In genomic region chr22:29112680-29113079, GRCh38 we compare ENCODE assay signal across 17 cellular contexts. TPM values are rescaled to one million over a fixed set of nuclear protein-coding genes. Genes with fewer than 3 reads are reported as not detected.
DNase-seq lines count a peak whose midpoint lies in the region; ATAC-seq and TF ChIP-seq lines count a peak whose summit lies in the region.
"Had no signal": no experiment of that assay in that cellular context is flagged by ENCODE, and none has a peak within 500 bp of the region (broad histone marks: within the 10 kb centered on the region; RNA-seq: fewer than 3 reads in every experiment).

No MANE protein-coding gene starts in this region.

- H4K20me1 ChIP-seq in DND-41 (ENCODE audit: insufficient read depth, low read length): 0 out of 2 replicates have a peak, but pooled peaks cover 2% of the 10 kb centered on the region

- no peak for DNase-seq in DND-41
- DNase-seq in dorsolateral prefrontal cortex: no peak
- DNase-seq in nephron progenitor cell: no peak
- DNase-seq in stromal cell of bone marrow (ENCODE audit: low read depth): peak; percentile 39
- no peak for DNase-seq in activated gamma-delta T cell (lab: John Stamatoyannopoulos, UW)
- DNase-seq in GM19240 (ENCODE audit: insufficient read length, low spot score): no peak
- no peak for DNase-seq in NCI-H82 (lab: John Stamatoyannopoulos, UW)
- DNase-seq: CD4-positive, CD25-positive, alpha-beta regulatory T cell; HCEC 1CT; NCI-H1105; NCI-H1694; Right ventricle myocardium superior had no signal

- intact Hi-C loops in dorsolateral prefrontal cortex (cut with DNase I): loop anchor here (5.0 kb wide), 1 partner anchor 40 kb away; no protein-coding TSS in a partner anchor

- H3K9me3 ChIP-seq in DND-41 (ENCODE audit: insufficient read depth, low read length, severe bottlenecking): peaks cover 2% of the 10 kb centered on the region
- H3K9me3 ChIP-seq: Caco-2 had no signal

- H3K36me3 ChIP-seq in DND-41 (ENCODE audit: insufficient read depth, low read length): peaks cover 46% of the 10 kb centered on the region

- no peak for TF ChIP-seq CTCF in DND-41 (IDR thresholded peaks at IDR 0.05; ENCODE audit: borderline replicate concordance, extremely low read depth, low read length, poor library complexity, severe bottlenecking)
- TF ChIP-seq CTCF in dorsolateral prefrontal cortex (IDR thresholded peaks at IDR 0.05 in 54 of 56, conservative IDR thresholded peaks at IDR 0.05 in 2 of 56; ENCODE audit: low read depth in 1 of 56, partially characterized antibody in 56 of 56): no peak
- no peak for TF ChIP-seq CTCF in nephron progenitor cell (IDR thresholded peaks at IDR 0.05)

- H3K9me3 Mint-ChIP-seq in nephron progenitor cell: peaks cover 4% of the 10 kb centered on the region

- H3K27me3 Mint-ChIP-seq in nephron progenitor cell (ENCODE audit: low read depth, poor library complexity): peaks cover 4% of the 10 kb centered on the region

- H3K4me1 ChIP-seq in DND-41 (ENCODE audit: insufficient read depth, low read length): no peaks in the 10 kb centered on the region

- H3K36me3 Mint-ChIP-seq in nephron progenitor cell (ENCODE audit: low read depth): peaks cover 22% of the 10 kb centered on the region
- H3K36me3 Mint-ChIP-seq: CD4-positive, CD25-positive, alpha-beta regulatory T cell; IgD-negative memory B cell had no signal

- no peak overlapping the region for H3K4me2 ChIP-seq in DND-41 (ENCODE audit: insufficient read depth, low read length)

- H3K27me3 ChIP-seq in DND-41 (ENCODE audit: insufficient read depth, low read length, poor library complexity) (no peaks in the 10 kb centered on the region), dorsolateral prefrontal cortex (no peaks in the 10 kb centered on the region)

- H3K27ac Mint-ChIP-seq in nephron progenitor cell: peak overlapping the region; percentile 30
- H3K27ac Mint-ChIP-seq: CD4-positive, CD25-positive, alpha-beta regulatory T cell; IgD-negative memory B cell had no signal

- H3K79me2 ChIP-seq in DND-41 (ENCODE audit: insufficient read depth, low read length): no peaks in the 10 kb centered on the region

- H3K4me3 ChIP-seq in DND-41 (ENCODE audit: low read depth in 1 of 2, low read length in 2 of 2) (no peak overlapping the region), dorsolateral prefrontal cortex (no peak overlapping the region)

- no peak overlapping the region for H3K9ac ChIP-seq in DND-41 (ENCODE audit: low read depth, low read length)

- no peak overlapping the region for H3K4me3 Mint-ChIP-seq in nephron progenitor cell
- H3K4me3 Mint-ChIP-seq: CD4-positive, CD25-positive, alpha-beta regulatory T cell; IgD-negative memory B cell had no signal

- H3K27ac ChIP-seq in DND-41 (ENCODE audit: low read length) (0 out of 2 replicates have a peak overlapping the region, but pooled peaks have one; percentile 4), dorsolateral prefrontal cortex (peak overlapping the region in 41 of 59 donors; percentile 0 to 77 (median 52))

- H2AFZ ChIP-seq in DND-41 (ENCODE audit: low read depth, low read length): no peak overlapping the region

- H3K4me1 Mint-ChIP-seq in nephron progenitor cell: peaks cover 25% of the 10 kb centered on the region
- H3K4me1 Mint-ChIP-seq: CD4-positive, CD25-positive, alpha-beta regulatory T cell had no signal

- ATAC-seq in DND-41 (ENCODE audit: insufficient read depth, low read depth): no peak

RNA-seq across cellular contexts. Expression of gene KREMEN1, which starts 39.8 kb away (rescaled TPM):
- 10 to 100 TPM; 11.4 to 40.0 (median 19.2) TPM for total RNA-seq in dorsolateral prefrontal cortex

RNA-seq across cellular contexts. Expression of gene C22orf31, which starts 51.0 kb away (rescaled TPM):
- 1 to 10 TPM in 11 of 120 experiments, under 1 TPM in 38, not detected in 71; 0.32 to 2.0 (median 0.72) TPM for total RNA-seq in dorsolateral prefrontal cortex
- total RNA-seq: A673; Caco-2; CD4-positive, CD25-positive, alpha-beta regulatory T cell; HT1080; LHCN-M2; Right ventricle myocardium superior had no signal
